1 cellular context compared by ENCODE assay signal in genomic region chr19:17266589-17266974, GRCh38.
TF ChIP-seq lines count a peak whose summit lies in the region.

No MANE protein-coding gene starts in this region.

TF ChIP-seq in endothelial cell of umbilical vein, 7 proteins besides CTCF, POLR2A, EP300 and RAD21:
- TF ChIP-seq JUN (IDR thresholded peaks at IDR 0.05; ENCODE audit: borderline replicate concordance, insufficient read depth, insufficient read length, low read depth) (no peak), MAX (IDR thresholded peaks at IDR 0.05; ENCODE audit: insufficient read depth, insufficient read length) (no peak), GATA2 (IDR thresholded peaks at IDR 0.05; ENCODE audit: insufficient read depth, insufficient read length, low read depth, low read length) (no peak), MYC (IDR thresholded peaks at IDR 0.05; ENCODE audit: low read depth, low read length) (no peak), FOS (IDR thresholded peaks at IDR 0.05; ENCODE audit: borderline replicate concordance, insufficient read depth, low read length) (no peak)
TF ChIP-seq in endothelial cell of umbilical vein: peak in this region for 0.
